In genomic region chr2:9205481-9205880, GRCh38 we compare ENCODE assay signal across 8 cellular contexts. TPM values are rescaled to one million over a fixed set of nuclear protein-coding genes. Genes with fewer than 3 reads are reported as not detected.
A peak's percentile ranks its signal among the peaks of the same experiment; 100 is the strongest.
DNase-seq lines count a peak whose midpoint lies in the region; ATAC-seq, FAIRE-seq and TF ChIP-seq lines count a peak whose summit lies in the region.

No MANE protein-coding gene starts in this region.

- intact Hi-C loops in GM12878 (cut with micrococcal nuclease; ENCODE audit: unreplicated experiment) = loop anchor here (5.0 kb wide), 1 partner anchor 63 kb away; no protein-coding TSS in a partner anchor

- BruUV-seq in GM12878 (replicated peaks; lab: Mats Ljungman, UMichigan) = no TSS peak

- H3K4me1 ChIP-seq in A549 (peaks cover 36% of the 10 kb centered on the region), GM12878 (ENCODE audit: control insufficient read depth, insufficient read depth, low read length) (0 out of 2 replicates have a peak, but pooled peaks cover 4% of the 10 kb centered on the region), muscle layer of colon (ENCODE audit: insufficient read depth, low read length) (peaks cover 22% of the 10 kb centered on the region)

- H3K4me2 ChIP-seq in A549 = peak overlapping the region; percentile 81
- no peak overlapping the region for H3K4me2 ChIP-seq in GM12878 (ENCODE audit: control insufficient read depth, insufficient read depth)

- H3K79me2 ChIP-seq in GM12878 (ENCODE audit: control insufficient read depth, insufficient read depth, low read length) = no peaks in the 10 kb centered on the region

- peak overlapping the region; percentile 93; the same call in 2 of the 3 replicates for H3K4me3 ChIP-seq in A549
- H3K4me3 ChIP-seq in GM12878 = peak overlapping the region; percentile 71; the same call in 1 of the 2 replicates
- peak overlapping the region in 1 of 2 donors; percentile 65 for H3K4me3 ChIP-seq in muscle layer of colon (ENCODE audit: low read depth in 1 of 2, low read length in 2 of 2)

- ATAC-seq in A549 (no peak), GM12878 (peak; percentile 60), GM21447 (IDR thresholded peaks at IDR 0.05; ENCODE audit: unreplicated experiment) (no peak)

- peaks cover 4 to 15% of the 10 kb centered on the region in 2 experiments for H3K27me3 ChIP-seq in GM12878 (replicated peaks in 1 of 2; ENCODE audit: control insufficient read depth in 2 of 2, insufficient read depth in 2 of 2, low read length in 1 of 2)
- no peaks in the 10 kb centered on the region for H3K27me3 ChIP-seq in muscle layer of colon (ENCODE audit: control insufficient read depth in 1 of 2, insufficient read depth in 2 of 2, low read length in 2 of 2)

- RAD21 ChIA-PET in GM12878 (lab: Charles Lee; ENCODE audit: unreplicated experiment) = interaction anchor here (1.2 to 1.3 kb wide), 2 partner anchors 27 to 113 kb away, joined by 3 to 4 read pairs; no protein-coding TSS in a partner anchor

- no peaks in the 10 kb centered on the region for H4K20me1 ChIP-seq in GM12878 (ENCODE audit: control insufficient read depth, insufficient read depth)

- SMC1A ChIA-PET in GM12878 (lab: Charles Lee; ENCODE audit: uncharacterized antibody, unreplicated experiment) = interaction anchor here (0.6 to 1.5 kb wide), 4 partner anchors 17 to 77 kb away, joined by 3 to 7 read pairs (median 3); no protein-coding TSS in a partner anchor

- CTCF ChIA-PET in A549 (lab: Yijun Ruan, JAX) (interaction anchor here (0.6 to 7.3 kb wide), 49 partner anchors 10 to 219 kb away, joined by 3 to 114 read pairs (median 5); partner anchors contain the start of genes CPSF3 and ITGB1BP1), GM12878 (lab: Yijun Ruan, JAX) (interaction anchor here (0.6 to 2.3 kb wide), 9 partner anchors 12 to 843 kb away, joined by 3 to 7 read pairs (median 3); no protein-coding TSS in a partner anchor)

- DNase-seq in A549 (ENCODE audit: low read depth in 1 of 2, low spot score in 1 of 2) = no peak
- peak; percentile 38 for DNase-seq in HT-29 (ENCODE audit: low spot score)
- DNase-seq in GM12878 (ENCODE audit: low read depth, low spot score) = no peak
- no peak for DNase-seq in NCI-H69 (lab: John Stamatoyannopoulos, UW)
- no peak for DNase-seq in NK-92 treated with Interleukin-12 subunit alpha and Interleukin-12 subunit beta, amount 100 ng/mL, for 24 hours (lab: John Stamatoyannopoulos, UW)
- DNase-seq in pons (ENCODE audit: low spot score) = no peak

- no peaks in the 10 kb centered on the region for H3K36me3 ChIP-seq in GM12878 (ENCODE audit: control insufficient read depth in 2 of 2, insufficient read depth in 2 of 2, low read length in 1 of 2)
- H3K36me3 ChIP-seq in muscle layer of colon (ENCODE audit: insufficient read depth, low read length) = no peaks in the 10 kb centered on the region

- TF ChIP-seq RAD21 in A549 (conservative IDR thresholded peaks at IDR 0.05 in 1 of 2, IDR thresholded peaks at IDR 0.05 in 1 of 2) (no peak), GM12878 (IDR thresholded peaks at IDR 0.05; ENCODE audit: insufficient read depth, low read depth, low read length) (no peak)

- WGBS in A549 (ENCODE audit: missing lambda C conversion rate) = 81% methylated on average over 5 of the region's 5 CpGs
- 15% methylated on average over 5 of the region's 5 CpGs for WGBS in GM12878 (ENCODE audit: insufficient coverage, insufficient replicate concordance, low lambda C conversion rate, missing lambda C conversion rate)

- TF ChIP-seq POLR2A in A549 (IDR thresholded peaks at IDR 0.05; ENCODE audit: low read length) = no peak
- TF ChIP-seq POLR2A in GM12878 (IDR thresholded peaks at IDR 0.05; ENCODE audit: low read depth, low read length) = no peak

- TF ChIP-seq EP300 in A549 (IDR thresholded peaks at IDR 0.05) = no peak
- TF ChIP-seq EP300 in GM12878 (IDR thresholded peaks at IDR 0.05; ENCODE audit: borderline replicate concordance in 1 of 2, control insufficient read depth in 1 of 2, low read depth in 2 of 2, low read length in 2 of 2) = no peak

- FAIRE-seq in A549 (lab: Jason Lieb, UNC) = no peak
- FAIRE-seq in GM12878 (lab: Jason Lieb, UNC) = peak; percentile 13

- no peak overlapping the region for H2AFZ ChIP-seq in GM12878 (ENCODE audit: control insufficient read depth, low read depth, low read length)

- in situ Hi-C loops in GM12878 (cut with MboI) = no loop called here

- TF ChIP-seq CTCF in A549 (IDR thresholded peaks at IDR 0.05) (no peak), GM12878 (IDR thresholded peaks at IDR 0.05 in 2 of 3, conservative IDR thresholded peaks at IDR 0.05 in 1 of 3; ENCODE audit: control insufficient read depth in 2 of 3, extremely low read depth in 1 of 3, insufficient read depth in 1 of 3, low read depth in 3 of 3, low read length in 3 of 3) (no peak)

- peak overlapping the region; percentile 83 to 93 for H3K27ac ChIP-seq in A549
- H3K27ac ChIP-seq in GM12878 (ENCODE audit: control insufficient read depth, insufficient read depth) = no peak overlapping the region
- H3K27ac ChIP-seq in muscle layer of colon (ENCODE audit: low read depth, low read length) = peak overlapping the region; percentile 40

- POLR2A ChIA-PET in A549 (lab: Yijun Ruan, JAX) (interaction anchor here (0.8 to 3.4 kb wide), 3 partner anchors 83 to 128 kb away, joined by 3 to 10 read pairs (median 8); no protein-coding TSS in a partner anchor), GM12878 (lab: Charles Lee) (interaction anchor here (0.6 to 1.1 kb wide), 2 partner anchors 350 to 495 kb away, joined by 3 read pairs; partner anchors contain the start of gene ADAM17)

- H3K9ac ChIP-seq in GM12878 (ENCODE audit: control insufficient read depth, insufficient read depth, low read length) (no peak overlapping the region), muscle layer of colon (ENCODE audit: low read length) (peak overlapping the region; percentile 39)

- H3K9me3 ChIP-seq in A549 (no peaks in the 10 kb centered on the region), GM12878 (replicated peaks; ENCODE audit: control insufficient read depth, insufficient read depth, low read length) (no peaks in the 10 kb centered on the region), muscle layer of colon (ENCODE audit: low read length) (no peaks in the 10 kb centered on the region)

TF ChIP-seq in A549, 52 proteins besides CTCF, POLR2A, EP300 and RAD21 (continues in another document):
- no peak for TF ChIP-seq FOXS1 (CRISPR knock-in tag; IDR thresholded peaks at IDR 0.05)

TF ChIP-seq in GM12878, 131 proteins besides CTCF, POLR2A, EP300 and RAD21:
- TF ChIP-seq SPI1 (IDR thresholded peaks at IDR 0.05; ENCODE audit: borderline replicate concordance, insufficient read depth, low read depth, low read length) = peak; percentile 72; the same call in 1 of the 2 replicates
- no peak for TF ChIP-seq HDAC6 (IDR thresholded peaks at IDR 0.05; ENCODE audit: unreplicated experiment)

RNA-seq across cellular contexts. Expression of gene ASAP2, which starts 1.1 kb away (rescaled TPM):
- polyA plus RNA-seq in A549 (2011; rRNA removed) = 27.9 TPM in 2 replicates
- 16.5 and 17.2 TPM in 2 replicates for polyA plus RNA-seq in A549 (2012; cell fraction: cytosol; rRNA removed)
- polyA plus RNA-seq in A549 (2012; cell fraction: nucleus; rRNA removed) = 16.5 and 20.1 TPM in 2 replicates
- 17.8 to 19.9 TPM (median 19.8 TPM) in 3 replicates for polyA plus RNA-seq in A549 (2017; fragmentation: RNase III; extraction: RNeasy Plus Mini Kit Qiagen cat#74134 plus additional on column Dnase treatment)
- polyA minus RNA-seq in A549 (2011; rRNA and poly(A)+ RNA removed) = 21.6 and 27.9 TPM in 2 replicates
- total RNA-seq in HT-29 (2014; rRNA removed; shearing (Covaris generic)) = 27.0 and 34.8 TPM in 2 replicates
- total RNA-seq in GM12878 (2013; cell fraction: nucleolus; rRNA removed) = 0.06 TPM in 1 of 2 replicates, not detected in the other
- total RNA-seq in GM12878 (2014; rRNA removed) = 0.06 and 0.16 TPM in 2 replicates
- 0.05 and 0.09 TPM in 2 replicates for total RNA-seq in GM12878 (2014; rRNA removed; fragmentation: Illumina TruSeq; extraction: Trizol)
- total RNA-seq in GM12878 (2021) = 0.10 and 0.13 TPM in 2 replicates
- polyA plus RNA-seq in GM12878 (2011; ENCODE audit: low read depth) = 0.04 TPM
- polyA plus RNA-seq in GM12878 (2011; rRNA removed) = 0.27 and 0.53 TPM in 2 replicates
- 0.18 and 0.22 TPM in 2 replicates for polyA plus RNA-seq in GM12878 (2011; cell fraction: cytosol; rRNA removed)
- 0.46 and 0.76 TPM in 2 replicates for polyA plus RNA-seq in GM12878 (2011; cell fraction: nucleus; rRNA removed)
- polyA plus RNA-seq in GM12878 (2012) = 0.04 TPM in 1 of 2 replicates, not detected in the other
- 0.06 and 0.08 TPM in 2 replicates for polyA plus RNA-seq in GM12878 (2014; fragmentation: Illumina TruSeq; extraction: Trizol)
- under 1 TPM in 1 of 2 experiments, not detected in 1; 0.05 TPM for polyA plus RNA-seq in GM12878 (2014; fragmentation: Nextera tagmentation; extraction: Ambion mirVana)
- not detected in 2 replicates for polyA plus RNA-seq in GM12878 (2014; rRNA removed)
- polyA plus RNA-seq in GM12878 (2016; fragmentation: Nextera tagmentation; extraction: Ambion mirVana) = not detected
- polyA minus RNA-seq in GM12878 (2011; rRNA and poly(A)+ RNA removed) = 0.15 and 1.6 TPM in 2 replicates
- polyA minus RNA-seq in GM12878 (2011; cell fraction: cytosol; rRNA and poly(A)+ RNA removed) = 0.40 and 0.42 TPM in 2 replicates
- 0.19 and 0.36 TPM in 2 replicates for polyA minus RNA-seq in GM12878 (2011; cell fraction: nucleus; rRNA and poly(A)+ RNA removed)

Comparison
In these comparisons a context has a peak if more than half of its experiments do, and no peak if none do; other contexts are left out.
1. RNA of gene ASAP2, which starts 1.1 kb away (total RNA-seq): 27.0 to 34.8 TPM in HT-29; 0.05 to 0.16 TPM in GM12878; every median in the first group is over 10 times any median in the second.